ENCODE assay signal across 8 cellular contexts in the genomic region with DNA sequence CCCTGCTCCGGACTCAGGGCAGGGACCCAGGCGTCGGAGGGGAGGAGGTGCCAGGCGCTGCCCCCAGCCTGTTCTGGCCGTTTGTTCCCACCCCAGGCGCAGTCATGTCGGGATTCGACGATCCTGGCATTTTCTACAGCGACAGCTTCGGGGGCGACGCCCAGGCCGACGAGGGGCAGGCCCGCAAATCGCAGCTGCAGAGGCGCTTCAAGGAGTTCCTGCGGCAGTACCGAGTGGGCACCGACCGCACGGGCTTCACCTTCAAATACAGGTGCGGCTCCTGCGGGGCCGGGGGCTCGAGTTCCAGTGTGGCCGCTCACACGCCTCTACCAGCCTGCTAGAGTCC. TPM values are rescaled to one million over a fixed set of nuclear protein-coding genes. Genes with fewer than 3 reads are reported as not detected.
DNase-seq lines count a peak whose midpoint lies in the region; ATAC-seq and TF ChIP-seq lines count a peak whose summit lies in the region.

No MANE protein-coding gene starts in this region.

- no peaks in the 10 kb centered on the region for H3K9me3 Mint-ChIP-seq in stimulated activated naive CD8-positive, alpha-beta T cell treated with anti-CD3 and anti-CD28 coated beads, Interleukin-15, Interleukin-2, amounts not matched to agents 100 ng/mL and 50 ng/mL, for 24 hours

- H2BK120ac ChIP-seq in IMR-90 (ENCODE audit: low read depth, low read length), result no peak overlapping the region

- H3K4me1 Mint-ChIP-seq in stimulated activated naive CD8-positive, alpha-beta T cell treated with anti-CD3 and anti-CD28 coated beads, Interleukin-15, Interleukin-2, amounts not matched to agents 100 ng/mL and 50 ng/mL, for 24 hours (ENCODE audit: low read depth), result peaks cover 36% of the 10 kb centered on the region

- H2BK20ac ChIP-seq in IMR-90 (ENCODE audit: low read depth, low read length), result no peak overlapping the region

- no peak overlapping the region; the same call in 1 of the 2 replicates for H3K14ac ChIP-seq in IMR-90 (replicated peaks; ENCODE audit: low read depth, low read length)

- peak overlapping the region; percentile 79 for H2AK9ac ChIP-seq in IMR-90 (replicated peaks; ENCODE audit: low read depth, low read length, poor library complexity)

- POLR2A ChIA-PET in IMR-90 (lab: Charles Lee; ENCODE audit: unreplicated experiment), result no interaction called here

- peak overlapping the region; percentile 84 for H2AFZ ChIP-seq in IMR-90 (replicated peaks; ENCODE audit: low read length, poor library complexity)

- peak overlapping the region; percentile 48 to 55; a peak in 3 of 4 replicates for H4K8ac ChIP-seq in IMR-90 (ENCODE audit: low read depth in 2 of 2, low read length in 2 of 2)

- dilution Hi-C loops in IMR-90 (cut with HindIII; ENCODE audit: low sequenced_read_pairs, unreplicated experiment), result no loop called here

- peak overlapping the region; percentile 38; the same call in 1 of the 2 replicates for H2AK5ac ChIP-seq in IMR-90 (ENCODE audit: low read depth, low read length)

- ATAC-seq in IMR-90 (ENCODE audit: low read depth) (peak; percentile 9), left colon (peak; percentile 29)

- peaks cover 12 to 24% of the 10 kb centered on the region in 2 experiments for H3K79me1 ChIP-seq in IMR-90 (ENCODE audit: low read depth in 1 of 2, low read length in 2 of 2)

- in situ Hi-C loops in IMR-90 (cut with MboI; ENCODE audit: low sequenced_read_pairs), result no loop called here

- H4K5ac ChIP-seq in IMR-90 (ENCODE audit: low read depth, low read length), result no peak overlapping the region

- H3K18ac ChIP-seq in IMR-90 (ENCODE audit: low read depth, low read length), result no peak overlapping the region

- peak; percentile 51 for DNase-seq in activated CD4-positive, alpha-beta T cell treated with anti-CD3 and anti-CD28 coated beads for 48 hours
- DNase-seq in activated CD4-positive, alpha-beta T cell treated with anti-CD3 and anti-CD28 coated beads for 1 hour, result no peak
- DNase-seq in IMR-90 (no peak), ascending aorta (ENCODE audit: low spot score in 2 of 2) (no peak), left colon (peak in 1 of 2 donors; percentile 45), ureter (ENCODE audit: low spot score) (no peak), GM19240 (ENCODE audit: insufficient read length, low spot score) (no peak)

- H3K9me3 ChIP-seq in IMR-90 (ENCODE audit: control insufficient read depth, insufficient read depth, low read length) (no peaks in the 10 kb centered on the region), ascending aorta (no peaks in the 10 kb centered on the region)

- intact Hi-C loops in IMR-90 (cut with micrococcal nuclease), result no loop called here
- intact Hi-C loops in ascending aorta (cut with DNase I), result loop anchor here (1.0 kb wide), 2 partner anchors 19 to 50 kb away; partner anchors contain the start of gene HMOX1
- intact Hi-C loops in left colon (cut with DNase I, micrococcal nuclease), result no loop called here

- H3K23ac ChIP-seq in IMR-90 (ENCODE audit: low read depth, low read length), result no peak overlapping the region

- H3K36me3 ChIP-seq in IMR-90 (ENCODE audit: control insufficient read depth, insufficient read depth, low read length) (peaks cover 2% of the 10 kb centered on the region; the same call in 1 of the 2 replicates), ascending aorta (peaks cover 0 to 18% of the 10 kb centered on the region in 2 donors)

- H2BK5ac ChIP-seq in IMR-90 (ENCODE audit: low read depth, low read length, poor library complexity, severe bottlenecking), result no peak overlapping the region

- BruUV-seq in IMR-90 (replicated peaks; lab: Mats Ljungman, UMichigan), result no TSS peak

- no peak overlapping the region for H2BK15ac ChIP-seq in IMR-90 (ENCODE audit: low read depth, low read length)

- H4K91ac ChIP-seq in IMR-90 (ENCODE audit: insufficient read depth, low read depth, low read length), result no peak overlapping the region; the same call in 1 of the 2 replicates

- H3K36me3 Mint-ChIP-seq in stimulated activated naive CD8-positive, alpha-beta T cell treated with anti-CD3 and anti-CD28 coated beads, Interleukin-15, Interleukin-2, amounts not matched to agents 100 ng/mL and 50 ng/mL, for 24 hours (ENCODE audit: low read depth), result peaks cover 40% of the 10 kb centered on the region

- no peak overlapping the region for H3K56ac ChIP-seq in IMR-90 (ENCODE audit: extremely low read depth, insufficient read depth, low read length)

- H3K9ac ChIP-seq in IMR-90 (ENCODE audit: low read depth, low read length), result peak overlapping the region; percentile 51

- H3K9me1 ChIP-seq in IMR-90 (ENCODE audit: insufficient read depth, low read length), result no peaks in the 10 kb centered on the region; the same call in 1 of the 2 replicates

- TF ChIP-seq RAD21 in IMR-90 (IDR thresholded peaks at IDR 0.05; ENCODE audit: low read length), result no peak

- TF ChIP-seq POLR2A in IMR-90 (IDR thresholded peaks at IDR 0.05; ENCODE audit: low read depth, low read length), result no peak; the same call in none of the 2 replicates

- H3K4me3 ChIP-seq in IMR-90 (ENCODE audit: insufficient read depth, low read depth, low read length) (peak overlapping the region; percentile 78), ascending aorta (peak overlapping the region; percentile 63 to 91)

- peak overlapping the region; percentile 82 for H3K4me2 ChIP-seq in IMR-90 (ENCODE audit: low read depth, low read length)

- H3K27ac ChIP-seq in IMR-90 (ENCODE audit: insufficient read depth, low read length), result peak overlapping the region; percentile 14; the same call in 1 of the 2 replicates
- H3K27ac ChIP-seq in ascending aorta, result peak overlapping the region in 1 of 2 donors; percentile 8

- 0 out of 2 replicates have a peak overlapping the region, but pooled peaks have one; percentile 6 for H3K4ac ChIP-seq in IMR-90 (ENCODE audit: low read depth, low read length)

- H3K27me3 ChIP-seq in IMR-90 (ENCODE audit: control insufficient read depth, insufficient read depth, low read length), result no peaks in the 10 kb centered on the region
- H3K27me3 ChIP-seq in ascending aorta, result no peaks in the 10 kb centered on the region

- CTCF ChIA-PET in IMR-90 (lab: Yijun Ruan, JAX), result no interaction called here

- peak overlapping the region; percentile 96 for H3K4me3 Mint-ChIP-seq in stimulated activated naive CD8-positive, alpha-beta T cell treated with anti-CD3 and anti-CD28 coated beads, Interleukin-15, Interleukin-2, amounts not matched to agents 100 ng/mL and 50 ng/mL, for 24 hours

- WGBS in IMR-90 (ENCODE audit: extremely low coverage in 2 of 2, insufficient read length in 1 of 2), 2 experiments, result 0% methylated on average over 7 of the region's 29 CpGs; no CpG with 5 or more reads in 1 of the 2 experiments

- TF ChIP-seq CTCF in IMR-90 (conservative IDR thresholded peaks at IDR 0.05; ENCODE audit: low read depth, low read length), result no peak
- TF ChIP-seq CTCF in ascending aorta (IDR thresholded peaks at IDR 0.05), result no peak

- no peaks in the 10 kb centered on the region for H4K20me1 ChIP-seq in IMR-90 (ENCODE audit: insufficient read depth, low read length)

- H3K4me1 ChIP-seq in IMR-90 (ENCODE audit: control insufficient read depth, insufficient read depth, low read length) (peaks cover 2% of the 10 kb centered on the region; the same call in 1 of the 2 replicates), ascending aorta (peaks cover 0 to 7% of the 10 kb centered on the region in 2 donors)

- peak overlapping the region; percentile 99 for H3K27ac Mint-ChIP-seq in stimulated activated naive CD8-positive, alpha-beta T cell treated with anti-CD3 and anti-CD28 coated beads, Interleukin-15, Interleukin-2, amounts not matched to agents 100 ng/mL and 50 ng/mL, for 24 hours

- H3K27me3 Mint-ChIP-seq in stimulated activated naive CD8-positive, alpha-beta T cell treated with anti-CD3 and anti-CD28 coated beads, Interleukin-15, Interleukin-2, amounts not matched to agents 100 ng/mL and 50 ng/mL, for 24 hours, result no peaks in the 10 kb centered on the region

TF ChIP-seq in IMR-90, 13 proteins besides CTCF, POLR2A, EP300 and RAD21:
- TF ChIP-seq MAZ (IDR thresholded peaks at IDR 0.05; ENCODE audit: borderline replicate concordance, low read depth, low read length) (no peak), MAFK (IDR thresholded peaks at IDR 0.05; ENCODE audit: low read depth, low read length) (no peak)

RNA-seq across cellular contexts. Expression of gene MCM5, which starts 0.4 kb away (rescaled TPM):
- total RNA-seq in IMR-90 (2012; rRNA removed), result 53.6 and 58.6 TPM in 2 replicates
- polyA plus RNA-seq in IMR-90 (2012; rRNA removed), result 43.0 and 44.3 TPM in 2 replicates
- polyA plus RNA-seq in IMR-90 (2012; cell fraction: cytosol; rRNA removed), result 24.6 and 31.4 TPM in 2 replicates
- 29.3 and 58.8 TPM in 2 replicates for polyA plus RNA-seq in IMR-90 (2012; cell fraction: nucleus; rRNA removed; ENCODE audit: low replicate concordance)
- 31.1 TPM for total RNA-seq in ascending aorta
- total RNA-seq in left colon, result 10 to 100 TPM; 17.2 to 32.0 TPM
- total RNA-seq in ureter, result 27.9 TPM

RNA-seq across cellular contexts. Expression of gene HMOX1, which starts 19.4 kb away (rescaled TPM):
- total RNA-seq in IMR-90 (2012; rRNA removed) (16.4 and 23.1 TPM in 2 replicates), ascending aorta (27.1 TPM), left colon (10 to 100 TPM; 29.5 to 52.3 TPM), ureter (6.8 TPM)
- polyA plus RNA-seq in IMR-90 (2012; rRNA removed), result 49.9 and 50.5 TPM in 2 replicates
- 82.4 and 91.3 TPM in 2 replicates for polyA plus RNA-seq in IMR-90 (2012; cell fraction: cytosol; rRNA removed)
- 45.0 and 48.2 TPM in 2 replicates for polyA plus RNA-seq in IMR-90 (2012; cell fraction: nucleus; rRNA removed; ENCODE audit: low replicate concordance)
